11 cellular contexts compared by ENCODE assay signal in the genomic region with DNA sequence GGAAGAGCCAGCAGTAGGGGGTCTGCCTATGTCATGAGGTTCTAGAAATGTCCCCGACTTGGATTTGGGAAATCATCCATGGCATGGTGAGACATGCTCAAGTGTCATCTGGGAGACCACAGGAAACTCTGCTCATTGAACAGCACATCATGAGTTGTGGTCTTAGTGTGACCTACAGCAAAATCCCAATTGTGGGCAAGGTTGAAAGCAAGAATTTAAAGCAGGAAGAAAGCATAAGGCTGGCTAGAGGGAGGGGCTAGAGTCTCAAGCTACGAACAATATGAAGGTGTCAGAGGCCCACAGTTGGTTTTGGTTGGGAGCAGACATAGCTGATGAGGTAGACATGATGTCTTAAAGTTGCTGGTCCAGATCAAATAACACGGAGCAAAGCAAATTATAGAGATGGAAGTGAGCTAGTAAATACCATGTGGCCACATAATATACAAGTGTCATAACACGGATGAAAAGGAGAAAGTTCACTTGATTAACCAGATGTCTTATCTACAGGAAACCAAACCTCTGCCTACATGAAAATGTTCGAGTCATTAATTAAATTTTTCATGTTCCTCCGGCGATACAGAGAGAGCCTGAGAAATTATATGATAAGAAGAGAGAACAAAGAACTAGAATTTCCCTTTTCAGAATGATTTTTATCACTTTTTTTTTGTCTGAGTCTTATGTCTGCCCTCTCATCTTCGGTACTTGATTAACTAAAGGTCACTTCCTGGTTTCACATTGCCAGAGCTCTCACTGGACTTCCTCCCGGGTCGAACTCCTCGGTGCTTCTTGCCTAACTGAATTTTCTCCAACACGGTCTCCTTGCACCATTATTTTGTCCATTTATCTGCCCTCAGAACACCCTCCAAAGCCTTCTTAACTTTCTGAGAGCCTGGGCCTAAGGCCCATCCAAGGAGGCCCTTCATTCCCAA.
DNase-seq lines count a peak whose midpoint lies in the region; ATAC-seq lines count a peak whose summit lies in the region.
"Had no signal": no experiment of that assay in that cellular context is flagged by ENCODE, and none has a peak within 500 bp of the region (broad histone marks: within the 10 kb centered on the region; RNA-seq: fewer than 3 reads in every experiment).

No MANE protein-coding gene starts in this region.

- peaks cover 1 to 5% of the 10 kb centered on the region in 2 donors for H3K9me3 Mint-ChIP-seq in activated T-cell treated with anti-CD3 and anti-CD28 coated beads, Interleukin-2, amount 50 U/mL, for 72 hours
- H3K9me3 Mint-ChIP-seq in activated T-helper 17 cell treated with anti-CD3 and anti-CD28 coated beads, Interleukin-2, amount 50 U/mL, for 72 hours, result peaks cover 4% of the 10 kb centered on the region
- H3K9me3 Mint-ChIP-seq in stimulated activated naive CD8-positive, alpha-beta T cell treated with anti-CD3 and anti-CD28 coated beads, Interleukin-15, Interleukin-2, amounts not matched to agents 100 ng/mL and 50 ng/mL, for 24 hours, result no peaks in the 10 kb centered on the region

- peaks cover 19% of the 10 kb centered on the region for H3K27me3 Mint-ChIP-seq in activated T-cell treated with anti-CD3 and anti-CD28 coated beads, Interleukin-2, amount 50 U/mL, for 72 hours (ENCODE audit: low read depth)
- peaks cover 4% of the 10 kb centered on the region for H3K27me3 Mint-ChIP-seq in activated T-helper 17 cell treated with anti-CD3 and anti-CD28 coated beads, Interleukin-2, amount 50 U/mL, for 72 hours
- H3K27me3 Mint-ChIP-seq in stimulated activated naive CD8-positive, alpha-beta T cell treated with anti-CD3 and anti-CD28 coated beads, Interleukin-15, Interleukin-2, amounts not matched to agents 100 ng/mL and 50 ng/mL, for 24 hours, result no peaks in the 10 kb centered on the region

- peaks cover 0 to 1% of the 10 kb centered on the region in 2 donors for H3K36me3 Mint-ChIP-seq in activated T-cell treated with anti-CD3 and anti-CD28 coated beads, Interleukin-2, amount 50 U/mL, for 72 hours (ENCODE audit: insufficient read depth in 2 of 2)
- no peaks in the 10 kb centered on the region for H3K36me3 Mint-ChIP-seq in activated T-helper 17 cell treated with anti-CD3 and anti-CD28 coated beads, Interleukin-2, amount 50 U/mL, for 72 hours (ENCODE audit: low read depth)
- peaks cover 9% of the 10 kb centered on the region for H3K36me3 Mint-ChIP-seq in stimulated activated naive CD8-positive, alpha-beta T cell treated with anti-CD3 and anti-CD28 coated beads, Interleukin-15, Interleukin-2, amounts not matched to agents 100 ng/mL and 50 ng/mL, for 24 hours (ENCODE audit: low read depth)

- H3K27ac Mint-ChIP-seq in activated T-cell treated with anti-CD3 and anti-CD28 coated beads, Interleukin-2, amount 50 U/mL, for 72 hours, result peak overlapping the region; percentile 84
- peak overlapping the region; percentile 43 for H3K27ac Mint-ChIP-seq in activated T-helper 17 cell treated with anti-CD3 and anti-CD28 coated beads, Interleukin-2, amount 50 U/mL, for 72 hours
- H3K27ac Mint-ChIP-seq in stimulated activated naive CD8-positive, alpha-beta T cell treated with anti-CD3 and anti-CD28 coated beads, Interleukin-15, Interleukin-2, amounts not matched to agents 100 ng/mL and 50 ng/mL, for 24 hours, result peak overlapping the region; percentile 91

- no peak for DNase-seq in activated T-cell treated with anti-CD3 and anti-CD28 coated beads, Interleukin-2, amount 50 U/mL, for 72 hours
- DNase-seq in activated T-cell treated with anti-CD3 and anti-CD28 coated beads, Interleukin-2, amount 50 U/mL, for 48 hours, result no peak
- DNase-seq in NCI-H1436 (lab: John Stamatoyannopoulos, UW), result no peak
- DNase-seq in cerebellar cortex (ENCODE audit: low spot score), result no peak
- no peak for DNase-seq in midbrain (lab: John Stamatoyannopoulos, UW)
- DNase-seq: activated CD4-positive, CD25-positive, alpha-beta regulatory T cell treated with anti-CD3 and anti-CD28 coated beads, Interleukin-2, amount 50 U/mL, for 72 hours; dorsolateral prefrontal cortex; NCI-H1092 treated with DMSO at 0.1 percent for 48 hours had no signal

- H3K4me1 Mint-ChIP-seq in activated T-cell treated with anti-CD3 and anti-CD28 coated beads, Interleukin-2, amount 50 U/mL, for 72 hours (ENCODE audit: low read depth), result peaks cover 49% of the 10 kb centered on the region
- H3K4me1 Mint-ChIP-seq in activated T-helper 17 cell treated with anti-CD3 and anti-CD28 coated beads, Interleukin-2, amount 50 U/mL, for 72 hours, result peaks cover 26% of the 10 kb centered on the region
- H3K4me1 Mint-ChIP-seq in stimulated activated naive CD8-positive, alpha-beta T cell treated with anti-CD3 and anti-CD28 coated beads, Interleukin-15, Interleukin-2, amounts not matched to agents 100 ng/mL and 50 ng/mL, for 24 hours (ENCODE audit: low read depth), result peaks cover 51% of the 10 kb centered on the region

- ATAC-seq in activated T-cell treated with anti-CD3 and anti-CD28 coated beads, Interleukin-2, amount 50 U/mL, for 72 hours (replicated peaks in 1 of 2), result peak; percentile 60 to 73
- peak; percentile 47 for ATAC-seq in HG03432 (IDR thresholded peaks at IDR 0.05; ENCODE audit: unreplicated experiment)
- ATAC-seq in activated T-helper 17 cell treated with anti-CD3 and anti-CD28 coated beads, Interleukin-2, amount 50 U/mL, for 72 hours (replicated peaks), result peak; percentile 86

- H3K4me3 Mint-ChIP-seq in activated T-cell treated with anti-CD3 and anti-CD28 coated beads, Interleukin-2, amount 50 U/mL, for 72 hours, result peak overlapping the region; percentile 31 to 80
- peak overlapping the region; percentile 57 for H3K4me3 Mint-ChIP-seq in activated T-helper 17 cell treated with anti-CD3 and anti-CD28 coated beads, Interleukin-2, amount 50 U/mL, for 72 hours
- H3K4me3 Mint-ChIP-seq in stimulated activated naive CD8-positive, alpha-beta T cell treated with anti-CD3 and anti-CD28 coated beads, Interleukin-15, Interleukin-2, amounts not matched to agents 100 ng/mL and 50 ng/mL, for 24 hours, result peak overlapping the region; percentile 60
